31 cellular contexts compared by ENCODE assay signal in genomic region chr3:10480871-10481378, GRCh38. TPM values are rescaled to one million over a fixed set of nuclear protein-coding genes. Genes with fewer than 3 reads are reported as not detected.
"Had no signal": no experiment of that assay in that cellular context is flagged by ENCODE, and none has a peak within 500 bp of the region (broad histone marks: within the 10 kb centered on the region; RNA-seq: fewer than 3 reads in every experiment).

No MANE protein-coding gene starts in this region.

- H3K36me3 ChIP-seq: colonic mucosa, gastrocnemius medialis, prostate gland, right atrium auricular region, sigmoid colon, thoracic aorta, tibial nerve, upper lobe of right lung, uterus had no signal

- H3K36me3 Mint-ChIP-seq: mesothelial cell of epicardium; natural killer cell treated with Interleukin-12 subunit alpha and Interleukin-12 subunit beta and Interleukin-15 and Interleukin-18, amount 100 ng/mL, for 72 hours had no signal

- H3K27me3 ChIP-seq: colonic mucosa, gastrocnemius medialis, right atrium auricular region, tibial nerve, upper lobe of right lung, uterus had no signal

- ATAC-seq: esophagus mucosa; gastrocnemius medialis; left lobe of liver; mucosa of descending colon; natural killer cell treated with Interleukin-12 subunit alpha and Interleukin-12 subunit beta and Interleukin-15 and Interleukin-18, amount 100 ng/mL, for 72 hours; stimulated activated memory B cell treated with anti-CD40 and anti-IgM and Interleukin-4, amounts not matched to agents 10 μg/mL and 1 μg/mL and 100 μg/mL, for 72 hours; stimulated activated naive CD8-positive, alpha-beta T cell treated with anti-CD3 and anti-CD28 coated beads, Interleukin-15, Interleukin-2, amounts not matched to agents 100 U/mL and 50 U/mL, for 24 hours; upper lobe of right lung had no signal

- FAIRE-seq: keratinocyte had no signal

- H3K4me3 Mint-ChIP-seq: dendritic cell treated with granulocyte-macrophage colony-stimulating factor and Interleukin-4, amounts not matched to agents 40 ng/mL and 50 ng/mL, for 4 days; endodermal cell; memory B cell; mesothelial cell of epicardium; naive B cell; natural killer cell treated with Interleukin-12 subunit alpha and Interleukin-12 subunit beta and Interleukin-15 and Interleukin-18, amount 100 ng/mL, for 72 hours; neural crest cell; stimulated activated memory B cell treated with anti-CD40 and anti-IgM and Interleukin-4, amounts not matched to agents 10 μg/mL and 1 μg/mL and 100 μg/mL, for 72 hours had no signal

- H3K27me3 Mint-ChIP-seq: dendritic cell treated with granulocyte-macrophage colony-stimulating factor and Interleukin-4, amounts not matched to agents 40 ng/mL and 50 ng/mL, for 4 days; stimulated activated memory B cell treated with anti-CD40 and anti-IgM and Interleukin-4, amounts not matched to agents 10 μg/mL and 1 μg/mL and 100 μg/mL, for 72 hours had no signal

- DNase-seq: colonic mucosa; effector CD8-positive, alpha-beta T cell; endodermal cell; foreskin fibroblast; gastrocnemius medialis; head of caudate nucleus; mucosa of descending colon; naive B cell; sigmoid colon; stimulated activated CD4-positive, alpha-beta T cell treated with anti-CD3 and anti-CD28 coated beads, Interleukin-2, amount 100 ng/mL, for 24 hours; stimulated activated CD4-positive, alpha-beta T cell treated with anti-CD3 and anti-CD28 coated beads, Interleukin-4, amount 100 ng/mL, for 24 hours; stimulated activated naive CD8-positive, alpha-beta T cell treated with anti-CD3 and anti-CD28 coated beads, Interleukin-15, Interleukin-2, amounts not matched to agents 100 U/mL and 50 U/mL, for 24 hours; substantia nigra; upper lobe of right lung; uterus had no signal

- H3K4me1 ChIP-seq: colonic mucosa, gastrocnemius medialis, prostate gland, right atrium auricular region, sigmoid colon, tibial nerve, upper lobe of right lung, uterus had no signal

- H3K4me1 Mint-ChIP-seq: endodermal cell; memory B cell; mesothelial cell of epicardium; naive B cell; neural crest cell; stimulated activated memory B cell treated with anti-CD40 and anti-IgM and Interleukin-4, amounts not matched to agents 10 μg/mL and 1 μg/mL and 100 μg/mL, for 72 hours had no signal

- H3K27ac Mint-ChIP-seq: dendritic cell treated with granulocyte-macrophage colony-stimulating factor and Interleukin-4, amounts not matched to agents 40 ng/mL and 50 ng/mL, for 4 days; endodermal cell; memory B cell; mesothelial cell of epicardium; natural killer cell treated with Interleukin-12 subunit alpha and Interleukin-12 subunit beta and Interleukin-15 and Interleukin-18, amount 100 ng/mL, for 72 hours; stimulated activated memory B cell treated with anti-CD40 and anti-IgM and Interleukin-4, amounts not matched to agents 10 μg/mL and 1 μg/mL and 100 μg/mL, for 72 hours had no signal

- H3K27ac ChIP-seq: colonic mucosa, epithelial cell of prostate, gastrocnemius medialis, prostate gland, right atrium auricular region, sigmoid colon, thoracic aorta, tibial nerve, upper lobe of right lung, uterus had no signal

- H3K4me3 ChIP-seq: colonic mucosa, gastrocnemius medialis, lung, mucosa of descending colon, prostate gland, right atrium auricular region, sigmoid colon, thoracic aorta, tibial nerve, upper lobe of right lung, uterus had no signal

- H3K9me3 Mint-ChIP-seq: natural killer cell treated with Interleukin-12 subunit alpha and Interleukin-12 subunit beta and Interleukin-15 and Interleukin-18, amount 100 ng/mL, for 72 hours had no signal

- H3K9me3 ChIP-seq: colonic mucosa, gastrocnemius medialis, mucosa of descending colon, prostate gland, right atrium auricular region, sigmoid colon, thoracic aorta, upper lobe of right lung, uterus had no signal

RNA-seq across cellular contexts. Expression of gene ATP2B2, which starts 24.5 kb away (rescaled TPM):
- total RNA-seq: glomerular endothelial cell; mesothelial cell of epicardium; natural killer cell treated with Interleukin-12 subunit alpha and Interleukin-12 subunit beta and Interleukin-15 and Interleukin-18, amount 100 ng/mL, for 72 hours; thoracic aorta had no signal
- polyA plus RNA-seq: keratinocyte, lung had no signal
